In genomic region chr9:101443358-101443757, GRCh38 we compare ENCODE assay signal across 19 cellular contexts. TPM values are rescaled to one million over a fixed set of nuclear protein-coding genes. Genes with fewer than 3 reads are reported as not detected.
DNase-seq lines count a peak whose midpoint lies in the region; ATAC-seq, FAIRE-seq and TF ChIP-seq lines count a peak whose summit lies in the region.
"Had no signal": no experiment of that assay in that cellular context is flagged by ENCODE, and none has a peak within 500 bp of the region (broad histone marks: within the 10 kb centered on the region; RNA-seq: fewer than 3 reads in every experiment).

No MANE protein-coding gene starts in this region.

- DNase-seq in NCI-H1105 treated with DMSO at 0.1 percent for 48 hours (lab: John Stamatoyannopoulos, UW) (peak; percentile 64), NCI-H524 treated with DMSO at 0.1 percent for 48 hours (lab: John Stamatoyannopoulos, UW) (peak; percentile 96), cardiac septum (ENCODE audit: low spot score) (peak; percentile 77), pancreas (peak; percentile 73 to 95 (median 92)), Calu3 (no peak), H4 (ENCODE audit: low spot score) (no peak)
- DNase-seq in activated CD4-positive, alpha-beta T cell treated with anti-CD3 and anti-CD28 coated beads, Interleukin-2, amount 50 U/mL, for 4 hours, result no peak
- DNase-seq: activated CD4-positive, alpha-beta T cell treated with anti-CD3 and anti-CD28 coated beads, Interleukin-2, amount 50 U/mL, for 1 hour; cortex of kidney; stimulated activated CD4-positive, alpha-beta T cell treated with anti-CD3 and anti-CD28 coated beads, Interleukin-4, amount 100 ng/mL, for 24 hours had no signal

- no peaks in the 10 kb centered on the region for H3K9me3 Mint-ChIP-seq in Calu3 (ENCODE audit: low read depth, unreplicated experiment)
- H3K9me3 Mint-ChIP-seq: activated T-helper 1 cell treated with anti-CD3 and anti-CD28 coated beads, Interleukin-12 subunit alpha, Interleukin-12 subunit beta, Interleukin-2, Interleukin-4 antibody, amounts not matched to agents 30 ng/mL and 10 ng/mL and 1 ng/mL, durations not matched to agents 14 hours and 24 hours and 36 hours; stimulated activated effector memory CD8-positive, alpha-beta T cell treated with anti-CD3 and anti-CD28 coated beads, Interleukin-12 subunit alpha, Interleukin-12 subunit beta, amount 100 ng/mL, for 72 hours; T-helper 2 cell treated with Interferon-gamma antibody and Interleukin-4, amounts not matched to agents 5 μg/mL and 100 μg/mL, for 36 hours had no signal

- H3K27me3 Mint-ChIP-seq in Calu3 (ENCODE audit: unreplicated experiment), result no peaks in the 10 kb centered on the region

- ATAC-seq in pancreas, result peak; percentile 89 to 94 (median 91)
- no peak for ATAC-seq in GM18519 (IDR thresholded peaks at IDR 0.05; ENCODE audit: low FRiP score, unreplicated experiment)
- ATAC-seq: GM12878; stimulated activated effector memory CD8-positive, alpha-beta T cell treated with anti-CD3 and anti-CD28 coated beads, Interleukin-12 subunit alpha, Interleukin-12 subunit beta, amount 100 ng/mL, for 72 hours had no signal

- CTCF ChIA-PET in Calu3 (lab: Charles Lee), result no interaction called here

- H3K9me3 ChIP-seq in pancreas, result no peaks in the 10 kb centered on the region
- H3K9me3 ChIP-seq: prostate gland had no signal

- H3K36me3 Mint-ChIP-seq in Calu3 (ENCODE audit: insufficient read depth, unreplicated experiment), result peaks cover 7% of the 10 kb centered on the region
- H3K36me3 Mint-ChIP-seq: stimulated activated effector memory CD8-positive, alpha-beta T cell treated with anti-CD3 and anti-CD28 coated beads, Interleukin-12 subunit alpha, Interleukin-12 subunit beta, amount 100 ng/mL, for 72 hours had no signal

- intact Hi-C loops in cardiac septum (cut with DNase I) (no loop called here), pancreas (cut with DNase I) (no loop called here), Calu3 (cut with micrococcal nuclease; ENCODE audit: unreplicated experiment) (no loop called here)

- peaks cover 21% of the 10 kb centered on the region for H3K4me1 Mint-ChIP-seq in Calu3 (ENCODE audit: low read depth, unreplicated experiment)

- WGBS in pancreas, 2 donors, result 15 to 27% methylated on average over 8 of the region's 8 CpGs

- no peak overlapping the region for H3K27ac Mint-ChIP-seq in Calu3 (ENCODE audit: unreplicated experiment)
- H3K27ac Mint-ChIP-seq: activated T-helper 1 cell treated with anti-CD3 and anti-CD28 coated beads, Interleukin-12 subunit alpha, Interleukin-12 subunit beta, Interleukin-2, Interleukin-4 antibody, amounts not matched to agents 30 ng/mL and 10 ng/mL and 1 ng/mL, durations not matched to agents 14 hours and 24 hours and 36 hours; stimulated activated effector memory CD8-positive, alpha-beta T cell treated with anti-CD3 and anti-CD28 coated beads, Interleukin-12 subunit alpha, Interleukin-12 subunit beta, amount 100 ng/mL, for 72 hours; T-helper 2 cell treated with Interferon-gamma antibody and Interleukin-4, amounts not matched to agents 5 μg/mL and 100 μg/mL, for 36 hours had no signal

- FAIRE-seq in pancreas (lab: Jason Lieb, UNC), result no peak

- H3K36me3 ChIP-seq in pancreas, result no peaks in the 10 kb centered on the region
- H3K36me3 ChIP-seq: prostate gland had no signal

- H3K4me1 ChIP-seq in pancreas, result peaks cover 33 to 63% (median 58%) of the 10 kb centered on the region in 3 donors
- H3K4me1 ChIP-seq: prostate gland had no signal

- no peak overlapping the region for H3K4me3 Mint-ChIP-seq in Calu3 (ENCODE audit: low read depth, unreplicated experiment)
- H3K4me3 Mint-ChIP-seq: activated T-helper 1 cell treated with anti-CD3 and anti-CD28 coated beads, Interleukin-12 subunit alpha, Interleukin-12 subunit beta, Interleukin-2, Interleukin-4 antibody, amounts not matched to agents 30 ng/mL and 10 ng/mL and 1 ng/mL, durations not matched to agents 14 hours and 24 hours and 36 hours; stimulated activated effector memory CD8-positive, alpha-beta T cell treated with anti-CD3 and anti-CD28 coated beads, Interleukin-12 subunit alpha, Interleukin-12 subunit beta, amount 100 ng/mL, for 72 hours; T-helper 2 cell treated with Interferon-gamma antibody and Interleukin-4, amounts not matched to agents 5 μg/mL and 100 μg/mL, for 36 hours had no signal

- no peak overlapping the region for H3K4me3 ChIP-seq in pancreas
- H3K4me3 ChIP-seq: GM12878, prostate gland had no signal

- TF ChIP-seq CTCF in pancreas (IDR thresholded peaks at IDR 0.05) (no peak), Calu3 (IDR thresholded peaks at IDR 0.05; ENCODE audit: unreplicated experiment) (no peak)

- peak overlapping the region; percentile 35 to 87 (median 66) for H3K27ac ChIP-seq in pancreas
- H3K27ac ChIP-seq: prostate gland had no signal

- no TSS peak for BruUV-seq in Calu3 (replicated peaks; lab: Mats Ljungman, UMichigan)

- H3K27me3 ChIP-seq in pancreas, result no peaks in the 10 kb centered on the region

RNA-seq across cellular contexts. Expression of gene ALDOB, which starts 7.8 kb away (rescaled TPM):
- total RNA-seq in cardiac septum (0.13 TPM), pancreas (100 to 1,000 TPM in 5 of 6 donors, 10 to 100 TPM in 1; 75.0 to 856 (median 264) TPM), Calu3 (2022) (7.1 and 7.4 TPM in 2 replicates)
- 100 to 1,000 TPM; 301 to 593 TPM for polyA plus RNA-seq in pancreas
- not detected in 2 replicates for total RNA-seq in H4 (2014; rRNA removed; shearing (Covaris generic))
- total RNA-seq: activated T-helper 1 cell treated with anti-CD3 and anti-CD28 coated beads, Interleukin-12 subunit alpha, Interleukin-12 subunit beta, Interleukin-2, Interleukin-4 antibody, amounts not matched to agents 30 ng/mL and 10 ng/mL and 1 ng/mL, durations not matched to agents 14 hours and 24 hours and 36 hours; fibroblast of lung; mononuclear cell; prostate gland had no signal
- polyA plus RNA-seq: BJ, fibroblast of lung had no signal

RNA-seq across cellular contexts. Expression of gene ZNF189, which starts 44.7 kb away (rescaled TPM):
- total RNA-seq in cardiac septum (18.8 TPM), pancreas (10 to 100 TPM; 11.3 to 29.1 (median 19.7) TPM), Calu3 (2022) (20.1 and 21.5 TPM in 2 replicates)
- 10 to 100 TPM; 16.1 to 19.1 TPM for polyA plus RNA-seq in pancreas
- total RNA-seq in H4 (2014; rRNA removed; shearing (Covaris generic)), result 10.0 and 13.6 TPM in 2 replicates

RNA-seq across cellular contexts. Expression of gene MRPL50, which starts 44.9 kb away (rescaled TPM):
- total RNA-seq in cardiac septum, result 14.1 TPM
- total RNA-seq in pancreas, result 1 to 10 TPM; 3.7 to 6.9 (median 6.4) TPM
- 1 to 10 TPM; 4.8 to 8.4 TPM for polyA plus RNA-seq in pancreas
- 14.0 TPM in 2 replicates for total RNA-seq in Calu3 (2022)
- total RNA-seq in H4 (2014; rRNA removed; shearing (Covaris generic)), result 18.6 and 23.4 TPM in 2 replicates

RNA-seq across cellular contexts. Expression of gene BAAT, which starts 58.6 kb away (rescaled TPM):
- total RNA-seq in cardiac septum (0.22 TPM), pancreas (10 to 100 TPM in 1 of 6 donors, 1 to 10 TPM in 4, under 1 TPM in 1; 0.43 to 13.9 (median 1.5) TPM), Calu3 (2022) (10.2 and 18.6 TPM in 2 replicates)
- polyA plus RNA-seq in pancreas, result 1 to 10 TPM; 1.4 to 2.0 TPM
- total RNA-seq in H4 (2014; rRNA removed; shearing (Covaris generic)), result not detected in 2 replicates
- total RNA-seq: fibroblast of lung, prostate gland had no signal
- polyA plus RNA-seq: BJ had no signal

Comparison
In these comparisons a context has a peak if more than half of its experiments do, and no peak if none do; other contexts are left out.
1. DNase-seq: peak in NCI-H1105 treated with DMSO at 0.1 percent for 48 hours (single experiment), NCI-H524 treated with DMSO at 0.1 percent for 48 hours (single experiment), cardiac septum (single experiment) and pancreas (6 of 6); none in activated CD4-positive, alpha-beta T cell treated with anti-CD3 and anti-CD28 coated beads, Interleukin-2, amount 50 U/mL, for 4 hours (0 of 2), Calu3 (single experiment) and H4 (single experiment).